In genomic region chr9:114082017-114082735, GRCh38 we compare ENCODE assay signal across 1 cellular context.
TF ChIP-seq lines count a peak whose summit lies in the region.

No MANE protein-coding gene starts in this region.

TF ChIP-seq in K562, 482 proteins besides CTCF, POLR2A, EP300 and RAD21 (continued from another document):
- no peak for TF ChIP-seq ARID3A (IDR thresholded peaks at IDR 0.05; ENCODE audit: borderline replicate concordance, low read depth, low read length)
- TF ChIP-seq EP400 (IDR thresholded peaks at IDR 0.05) = no peak
- no peak for TF ChIP-seq PTTG1 (tag; IDR thresholded peaks at IDR 0.05; ENCODE audit: low read depth)
- 0 out of 2 replicates have a peak, but pooled peaks have one; percentile 28 for TF ChIP-seq CBFB (CRISPR knock-in tag; IDR thresholded peaks at IDR 0.05)
- no peak for TF ChIP-seq THAP7 (CRISPR knock-in tag; IDR thresholded peaks at IDR 0.05)
- peak in 1 of 2 experiments; percentile 73 for TF ChIP-seq E2F6 (IDR thresholded peaks at IDR 0.05; ENCODE audit: borderline replicate concordance in 1 of 2, extremely low read depth in 1 of 2, insufficient read depth in 1 of 2, insufficient read length in 1 of 2, low read depth in 1 of 2, low read length in 1 of 2, poor library complexity in 1 of 2, severe bottlenecking in 1 of 2)
- TF ChIP-seq PTBP1 (IDR thresholded peaks at IDR 0.05; ENCODE audit: low read depth, low read length) = no peak
- TF ChIP-seq STAG1 (CRISPR knock-in tag; IDR thresholded peaks at IDR 0.05; ENCODE audit: borderline replicate concordance) = peak; percentile 15; the same call in 1 of the 2 replicates
- TF ChIP-seq ZNF512 (tag; IDR thresholded peaks at IDR 0.05) = no peak
- no peak for TF ChIP-seq TBL1XR1 (IDR thresholded peaks at IDR 0.05; ENCODE audit: low read length in 2 of 2)
- no peak for TF ChIP-seq ZNF23 (CRISPR knock-in tag; IDR thresholded peaks at IDR 0.05)
- TF ChIP-seq YY1 (IDR thresholded peaks at IDR 0.05; ENCODE audit: borderline replicate concordance in 1 of 3, control insufficient read depth in 1 of 3, extremely low read depth in 1 of 3, insufficient read depth in 3 of 3, insufficient read length in 1 of 3, insufficient replicate concordance in 2 of 3, low read depth in 1 of 3, low read length in 2 of 3) = peak in 1 of 3 experiments; percentile 25
- 0 out of 2 replicates have a peak, but pooled peaks have one; percentile 42 for TF ChIP-seq XRCC5 (IDR thresholded peaks at IDR 0.05; ENCODE audit: low read depth, low read length)
- no peak for TF ChIP-seq CREB3 (tag; conservative IDR thresholded peaks at IDR 0.05; ENCODE audit: low read depth)
- TF ChIP-seq DEAF1 (CRISPR knock-in tag; IDR thresholded peaks at IDR 0.05) = peak; percentile 49; the same call in 1 of the 2 replicates
- TF ChIP-seq MGA (IDR thresholded peaks at IDR 0.05) = peak; percentile 52; the same call in 1 of the 2 replicates
- TF ChIP-seq MCM2 (IDR thresholded peaks at IDR 0.05; ENCODE audit: low read depth) = no peak
- TF ChIP-seq L3MBTL2 (IDR thresholded peaks at IDR 0.05) = peak; percentile 68; the same call in 1 of the 2 replicates
